ENCODE assay signal across 1 cellular context in the genomic region with DNA sequence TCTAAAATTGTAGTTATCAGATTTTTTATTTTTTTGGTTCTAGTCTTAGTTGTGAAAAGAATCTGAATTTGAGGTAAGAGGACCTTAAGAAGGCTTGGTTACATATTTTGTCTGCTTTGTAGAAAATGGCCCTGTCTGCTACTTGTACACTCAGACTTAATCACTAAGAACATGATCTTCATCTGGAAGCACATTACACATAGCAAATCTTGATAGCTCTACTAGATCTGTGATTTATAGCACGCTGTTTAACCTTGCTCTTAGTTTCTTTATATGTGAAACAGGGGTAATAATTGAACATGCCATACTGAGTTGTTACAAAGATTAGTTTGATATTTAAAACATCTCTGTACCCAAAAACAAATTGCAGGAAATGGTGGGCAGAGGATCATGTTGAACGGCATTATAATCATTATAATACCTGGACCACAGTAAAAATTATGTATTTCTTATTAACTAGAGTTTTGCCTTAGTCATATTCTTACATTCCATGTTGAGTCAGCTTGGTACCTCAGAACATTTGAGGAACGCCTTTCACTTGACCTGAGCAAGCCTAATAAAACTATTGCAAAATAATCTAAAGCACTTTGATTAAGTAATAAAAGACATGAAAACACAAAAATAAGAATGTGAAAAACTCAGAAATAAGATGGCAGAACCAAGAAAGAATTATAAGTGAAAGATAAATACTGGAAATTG.
TF ChIP-seq lines count a peak whose summit lies in the region.

No MANE protein-coding gene starts in this region.

TF ChIP-seq in WTC11, 78 proteins besides CTCF, POLR2A, EP300 and RAD21 (continued from another document):
- no peak for TF ChIP-seq ARID4B (CRISPR knock-in tag; IDR thresholded peaks at IDR 0.05; ENCODE audit: borderline replicate concordance)
- no peak for TF ChIP-seq ETV6 (CRISPR knock-in tag; IDR thresholded peaks at IDR 0.05)
- TF ChIP-seq ZNF263 (CRISPR knock-in tag; IDR thresholded peaks at IDR 0.05; ENCODE audit: low read depth) = no peak
- no peak for TF ChIP-seq ZNF219 (CRISPR knock-in tag; IDR thresholded peaks at IDR 0.05; ENCODE audit: borderline replicate concordance)
- no peak for TF ChIP-seq PRRX2 (CRISPR knock-in tag; IDR thresholded peaks at IDR 0.05)
- TF ChIP-seq, protein P1, sequence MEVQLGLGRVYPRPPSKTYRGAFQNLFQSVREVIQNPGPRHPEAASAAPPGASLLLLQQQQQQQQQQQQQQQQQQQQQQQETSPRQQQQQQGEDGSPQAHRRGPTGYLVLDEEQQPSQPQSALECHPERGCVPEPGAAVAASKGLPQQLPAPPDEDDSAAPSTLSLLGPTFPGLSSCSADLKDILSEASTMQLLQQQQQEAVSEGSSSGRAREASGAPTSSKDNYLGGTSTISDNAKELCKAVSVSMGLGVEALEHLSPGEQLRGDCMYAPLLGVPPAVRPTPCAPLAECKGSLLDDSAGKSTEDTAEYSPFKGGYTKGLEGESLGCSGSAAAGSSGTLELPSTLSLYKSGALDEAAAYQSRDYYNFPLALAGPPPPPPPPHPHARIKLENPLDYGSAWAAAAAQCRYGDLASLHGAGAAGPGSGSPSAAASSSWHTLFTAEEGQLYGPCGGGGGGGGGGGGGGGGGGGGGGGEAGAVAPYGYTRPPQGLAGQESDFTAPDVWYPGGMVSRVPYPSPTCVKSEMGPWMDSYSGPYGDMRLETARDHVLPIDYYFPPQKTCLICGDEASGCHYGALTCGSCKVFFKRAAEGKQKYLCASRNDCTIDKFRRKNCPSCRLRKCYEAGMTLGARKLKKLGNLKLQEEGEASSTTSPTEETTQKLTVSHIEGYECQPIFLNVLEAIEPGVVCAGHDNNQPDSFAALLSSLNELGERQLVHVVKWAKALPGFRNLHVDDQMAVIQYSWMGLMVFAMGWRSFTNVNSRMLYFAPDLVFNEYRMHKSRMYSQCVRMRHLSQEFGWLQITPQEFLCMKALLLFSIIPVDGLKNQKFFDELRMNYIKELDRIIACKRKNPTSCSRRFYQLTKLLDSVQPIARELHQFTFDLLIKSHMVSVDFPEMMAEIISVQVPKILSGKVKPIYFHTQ (CRISPR knock-in tag; IDR thresholded peaks at IDR 0.05) = no peak
